Comparison of ENCODE assay signal across 8 cellular contexts in genomic region chr7:76303829-76304505, GRCh38. TPM values are rescaled to one million over a fixed set of nuclear protein-coding genes. Genes with fewer than 3 reads are reported as not detected.
DNase-seq lines count a peak whose midpoint lies in the region; ATAC-seq and TF ChIP-seq lines count a peak whose summit lies in the region.

No MANE protein-coding gene starts in this region.

- no peak for ATAC-seq in heart left ventricle
- no peak for ATAC-seq in left cardiac atrium
- ATAC-seq in GM21529 (IDR thresholded peaks at IDR 0.05; ENCODE audit: unreplicated experiment): no peak

- peak overlapping the region; percentile 83 for H3K4me3 Mint-ChIP-seq in activated T-cell treated with anti-CD3 and anti-CD28 coated beads, Interleukin-2, amount 50 U/mL, for 24 hours

- peak overlapping the region; percentile 92 for H3K27ac Mint-ChIP-seq in activated T-cell treated with anti-CD3 and anti-CD28 coated beads, Interleukin-2, amount 50 U/mL, for 24 hours

- peaks cover 3 to 46% (median 34%) of the 10 kb centered on the region in 12 donors for H3K4me1 ChIP-seq in heart left ventricle
- H3K4me1 ChIP-seq in iPS DF 6.9 (ENCODE audit: control insufficient read depth, insufficient read depth, low read length): peaks cover 3% of the 10 kb centered on the region; the same call in 1 of the 2 replicates

- H3K36me3 ChIP-seq in heart left ventricle (peaks cover 0 to 14% (median 8%) of the 10 kb centered on the region in 9 donors), iPS DF 6.9 (ENCODE audit: control insufficient read depth, insufficient read depth, low read length) (no peaks in the 10 kb centered on the region)

- no peaks in the 10 kb centered on the region for H3K9me3 Mint-ChIP-seq in activated T-cell treated with anti-CD3 and anti-CD28 coated beads, Interleukin-2, amount 50 U/mL, for 24 hours

- intact Hi-C loops in heart left ventricle (cut with DNase I): no loop called here
- intact Hi-C loops in left cardiac atrium (cut with DNase I): no loop called here

- peaks cover 5% of the 10 kb centered on the region for H3K27me3 Mint-ChIP-seq in activated T-cell treated with anti-CD3 and anti-CD28 coated beads, Interleukin-2, amount 50 U/mL, for 24 hours

- DNase-seq in heart left ventricle (no peak), left cardiac atrium (no peak), iPS DF 6.9 (ENCODE audit: low read depth, low spot score) (no peak), H4 (ENCODE audit: low spot score) (no peak), pons (ENCODE audit: low spot score) (no peak)
- peak; percentile 59 for DNase-seq in activated T-cell treated with anti-CD3 and anti-CD28 coated beads, Interleukin-2, amount 50 U/mL, for 24 hours
- DNase-seq in stimulated activated CD8-positive, alpha-beta memory T cell treated with anti-CD3 and anti-CD28 coated beads, Interleukin-4, amount 100 ng/mL, for 48 hours: peak; percentile 38

- H3K36me3 Mint-ChIP-seq in activated T-cell treated with anti-CD3 and anti-CD28 coated beads, Interleukin-2, amount 50 U/mL, for 24 hours (ENCODE audit: low read depth): peaks cover 7% of the 10 kb centered on the region

- TF ChIP-seq POLR2A in heart left ventricle (IDR thresholded peaks at IDR 0.05): no peak

- peaks cover 21% of the 10 kb centered on the region for H3K4me1 Mint-ChIP-seq in activated T-cell treated with anti-CD3 and anti-CD28 coated beads, Interleukin-2, amount 50 U/mL, for 24 hours (ENCODE audit: low read depth)

- 14 to 28% (median 18%) methylated on average over 16 to 25 of the region's 25 CpGs for WGBS in heart left ventricle, 4 donors
- no CpG with 5 or more reads among the region's 25 CpGs for WGBS in iPS DF 6.9 (ENCODE audit: insufficient coverage, insufficient read length)

- H3K4me3 ChIP-seq in heart left ventricle (peak overlapping the region; percentile 82 to 100 (median 95)), iPS DF 6.9 (ENCODE audit: low read length) (peak overlapping the region; percentile 66; the same call in 1 of the 2 replicates)

- TF ChIP-seq CTCF in heart left ventricle (IDR thresholded peaks at IDR 0.05): no peak

- peak overlapping the region; percentile 79 to 100 (median 100) for H3K27ac ChIP-seq in heart left ventricle
- no peak overlapping the region for H3K27ac ChIP-seq in iPS DF 6.9 (ENCODE audit: low read length)

- H3K9me3 ChIP-seq in heart left ventricle (no peaks in the 10 kb centered on the region), iPS DF 6.9 (ENCODE audit: control insufficient read depth, insufficient read depth, low read length) (no peaks in the 10 kb centered on the region)

- no peaks in the 10 kb centered on the region for H3K27me3 ChIP-seq in heart left ventricle
- no peaks in the 10 kb centered on the region for H3K27me3 ChIP-seq in iPS DF 6.9 (ENCODE audit: control insufficient read depth, insufficient read depth, low read length)

RNA-seq across cellular contexts. Expression of gene HSPB1, which starts 1.5 kb away (rescaled TPM):
- total RNA-seq in heart left ventricle (1,000 to 10,000 TPM in 8 of 9 donors, 100 to 1,000 TPM in 1; 822 to 5,278 (median 1,968) TPM), left cardiac atrium (1,000 to 10,000 TPM; 1,191 to 2,127 TPM)
- polyA plus RNA-seq in heart left ventricle: 1,000 to 10,000 TPM; 2,695 to 3,131 TPM
- 57.6 and 97.6 TPM in 2 replicates for total RNA-seq in H4 (2014; rRNA removed; shearing (Covaris generic))

RNA-seq across cellular contexts. Expression of gene YWHAG, which starts 54.8 kb away (rescaled TPM):
- total RNA-seq in heart left ventricle (100 to 1,000 TPM; 141 to 282 (median 196) TPM), left cardiac atrium (100 to 1,000 TPM; 218 to 253 TPM)
- 100 to 1,000 TPM in 1 of 2 donors, 10 to 100 TPM in 1; 85.5 to 186 TPM for polyA plus RNA-seq in heart left ventricle
- 100 and 148 TPM in 2 replicates for total RNA-seq in H4 (2014; rRNA removed; shearing (Covaris generic))

Comparison
In these comparisons a context has a peak if more than half of its experiments do, and no peak if none do; other contexts are left out.
1. DNase-seq: peak in activated T-cell treated with anti-CD3 and anti-CD28 coated beads, Interleukin-2, amount 50 U/mL, for 24 hours (single experiment) and stimulated activated CD8-positive, alpha-beta memory T cell treated with anti-CD3 and anti-CD28 coated beads, Interleukin-4, amount 100 ng/mL, for 48 hours (single experiment); none in heart left ventricle (0 of 5), left cardiac atrium (single experiment), iPS DF 6.9 (single experiment), H4 (single experiment) and pons (single experiment).